8 cellular contexts compared by ENCODE assay signal in the genomic region with DNA sequence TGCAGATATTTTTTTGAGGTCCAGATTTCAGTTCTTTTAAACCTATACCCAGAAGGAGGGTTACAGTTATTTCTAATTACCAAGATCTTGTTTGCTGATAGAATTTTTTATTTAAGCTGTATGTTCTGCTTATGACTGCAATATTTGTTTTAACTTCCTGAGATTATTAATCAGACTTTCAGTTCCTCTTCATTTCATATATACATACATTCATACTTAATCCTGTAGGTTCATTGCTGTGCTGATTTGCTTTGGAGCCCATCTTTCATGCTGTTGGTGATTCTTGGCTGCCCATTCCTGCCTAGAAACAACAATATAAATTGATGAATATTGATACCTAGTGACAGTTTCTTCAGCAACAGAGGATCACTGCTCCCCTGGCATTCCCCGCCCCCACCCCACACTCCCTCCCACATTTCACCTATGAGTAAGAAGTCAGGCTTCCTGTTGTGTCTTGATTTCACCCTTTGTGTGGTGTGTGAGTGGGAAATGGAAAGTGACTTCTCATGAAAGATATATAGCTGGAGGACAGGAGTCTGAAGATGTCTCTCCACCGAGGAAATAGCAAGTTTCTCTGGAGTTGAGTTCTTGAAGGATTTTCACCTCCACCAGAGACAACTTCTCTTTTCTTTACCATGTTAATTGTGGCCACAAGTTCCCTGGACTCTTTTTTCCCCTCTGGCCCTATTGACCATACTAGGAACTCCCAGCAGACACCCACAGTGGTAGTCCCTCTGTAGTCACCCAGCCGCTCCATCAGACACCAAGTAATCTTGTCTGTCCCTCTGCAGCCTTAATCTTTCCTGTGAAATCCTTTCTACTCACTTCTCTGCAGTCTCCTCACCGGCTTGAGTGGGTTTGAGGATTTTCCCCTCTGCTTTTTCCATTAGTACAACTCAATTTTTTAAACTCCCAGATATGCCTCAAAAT.
DNase-seq lines count a peak whose midpoint lies in the region; ATAC-seq and TF ChIP-seq lines count a peak whose summit lies in the region.

No MANE protein-coding gene starts in this region.

- TF ChIP-seq CTCF in Peyer's patch (IDR thresholded peaks at IDR 0.05): no peak
- TF ChIP-seq CTCF in endodermal cell (conservative IDR thresholded peaks at IDR 0.05): no peak

- H3K4me3 ChIP-seq in Peyer's patch (no peak overlapping the region), endodermal cell (ENCODE audit: low read length) (no peak overlapping the region)

- no peaks in the 10 kb centered on the region for H3K9me3 ChIP-seq in Peyer's patch
- H3K9me3 ChIP-seq in endodermal cell (ENCODE audit: control insufficient read depth, low read length): no peaks in the 10 kb centered on the region

- H3K4me1 ChIP-seq in Peyer's patch: no peaks in the 10 kb centered on the region
- H3K4me1 ChIP-seq in endodermal cell (ENCODE audit: control insufficient read depth, insufficient read depth, low read length): peaks cover 4% of the 10 kb centered on the region

- no peaks in the 10 kb centered on the region for H3K27me3 Mint-ChIP-seq in activated CD4-positive, alpha-beta T cell treated with anti-CD3 and anti-CD28 coated beads, Interleukin-2, amount 10 ng/mL, durations not matched to agents 24 days and 14 days
- H3K27me3 Mint-ChIP-seq in endodermal cell (ENCODE audit: insufficient read depth): no peaks in the 10 kb centered on the region

- no peak for TF ChIP-seq POLR2A in Peyer's patch (IDR thresholded peaks at IDR 0.05)

- no peaks in the 10 kb centered on the region for H3K27me3 ChIP-seq in Peyer's patch
- H3K27me3 ChIP-seq in endodermal cell (ENCODE audit: control insufficient read depth, insufficient read depth, low read length, poor library complexity, severe bottlenecking): no peaks in the 10 kb centered on the region

- H3K36me3 ChIP-seq in Peyer's patch (no peaks in the 10 kb centered on the region), endodermal cell (ENCODE audit: control insufficient read depth, insufficient read depth, low read length) (no peaks in the 10 kb centered on the region)

- intact Hi-C loops in activated CD4-positive, alpha-beta T cell treated with anti-CD3 and anti-CD28 coated beads, Interleukin-2, amount 10 ng/mL, durations not matched to agents 24 days and 14 days (cut with micrococcal nuclease): loop anchor here (1.0 to 10.0 kb wide), 5 partner anchors 8 to 1417 kb away; partner anchors contain the start of genes OFD1, PIGA and TRAPPC2

- H3K4me1 Mint-ChIP-seq in activated CD4-positive, alpha-beta T cell treated with anti-CD3 and anti-CD28 coated beads, Interleukin-2, amount 10 ng/mL, durations not matched to agents 24 days and 14 days: peaks cover 25% of the 10 kb centered on the region
- H3K4me1 Mint-ChIP-seq in endodermal cell: peaks cover 3% of the 10 kb centered on the region

- peaks cover 11% of the 10 kb centered on the region for H3K9me3 Mint-ChIP-seq in activated CD4-positive, alpha-beta T cell treated with anti-CD3 and anti-CD28 coated beads, Interleukin-2, amount 10 ng/mL, durations not matched to agents 24 days and 14 days
- H3K9me3 Mint-ChIP-seq in endodermal cell: peaks cover 44% of the 10 kb centered on the region

- H3K27ac Mint-ChIP-seq in activated CD4-positive, alpha-beta T cell treated with anti-CD3 and anti-CD28 coated beads, Interleukin-2, amount 10 ng/mL, durations not matched to agents 24 days and 14 days: peak overlapping the region; percentile 85
- H3K27ac Mint-ChIP-seq in endodermal cell: no peak overlapping the region

- H3K9ac ChIP-seq in endodermal cell (ENCODE audit: extremely low read depth, low read length, poor library complexity, severe bottlenecking): no peak overlapping the region

- DNase-seq in activated CD4-positive, alpha-beta T cell treated with anti-CD3 and anti-CD28 coated beads, Interleukin-2, amount 10 ng/mL, durations not matched to agents 24 days and 14 days: peak; percentile 67
- DNase-seq in stimulated activated CD4-positive, alpha-beta T cell treated with anti-CD3 and anti-CD28 coated beads, Interleukin-12 subunit alpha, Interleukin-12 subunit beta, amount 100 ng/mL, for 48 hours (ENCODE audit: low read depth in 2 of 3, low spot score in 1 of 3): peak in 2 of 3 donors; percentile 3 to 12
- DNase-seq in NCI-H146 treated with DMSO at 0.1 percent for 48 hours (lab: John Stamatoyannopoulos, UW; ENCODE audit: unreplicated experiment) (no peak), Peyer's patch (no peak), endodermal cell (no peak), GDM1 (lab: John Stamatoyannopoulos, UW) (no peak)

- no peak overlapping the region for H3K27ac ChIP-seq in Peyer's patch
- H3K27ac ChIP-seq in endodermal cell (ENCODE audit: low read depth, low read length): no peak overlapping the region

- H3K4me3 Mint-ChIP-seq in activated CD4-positive, alpha-beta T cell treated with anti-CD3 and anti-CD28 coated beads, Interleukin-2, amount 10 ng/mL, durations not matched to agents 24 days and 14 days: peak overlapping the region; percentile 66
- no peak overlapping the region for H3K4me3 Mint-ChIP-seq in endodermal cell

- WGBS in endodermal cell (ENCODE audit: insufficient coverage in 1 of 2, insufficient read length in 1 of 2), 2 experiments: 80% methylated on average over 2 of the region's 4 CpGs; no CpG with 5 or more reads in 1 of the 2 experiments

- ATAC-seq in GM18867 (IDR thresholded peaks at IDR 0.05; ENCODE audit: unreplicated experiment) (peak; percentile 78), HG02798 (IDR thresholded peaks at IDR 0.05; ENCODE audit: poor library complexity, unreplicated experiment) (peak; percentile 70)

- peaks cover 6% of the 10 kb centered on the region for H3K36me3 Mint-ChIP-seq in activated CD4-positive, alpha-beta T cell treated with anti-CD3 and anti-CD28 coated beads, Interleukin-2, amount 10 ng/mL, durations not matched to agents 24 days and 14 days (ENCODE audit: low read depth)
- no peaks in the 10 kb centered on the region for H3K36me3 Mint-ChIP-seq in endodermal cell (ENCODE audit: low read depth)

Comparison
In these comparisons a context has a peak if more than half of its experiments do, and no peak if none do; other contexts are left out.
1. DNase-seq: peak in activated CD4-positive, alpha-beta T cell treated with anti-CD3 and anti-CD28 coated beads, Interleukin-2, amount 10 ng/mL, durations not matched to agents 24 days and 14 days (single experiment) and stimulated activated CD4-positive, alpha-beta T cell treated with anti-CD3 and anti-CD28 coated beads, Interleukin-12 subunit alpha, Interleukin-12 subunit beta, amount 100 ng/mL, for 48 hours (2 of 3); none in NCI-H146 treated with DMSO at 0.1 percent for 48 hours (single experiment), Peyer's patch (0 of 3), endodermal cell (single experiment) and GDM1 (single experiment).